11 cellular contexts compared by ENCODE assay signal in genomic region chr7:85749715-85750453, GRCh38.
A peak's percentile ranks its signal among the peaks of the same experiment; 100 is the strongest.
DNase-seq lines count a peak whose midpoint lies in the region; ATAC-seq lines count a peak whose summit lies in the region.
"Had no signal": no experiment of that assay in that cellular context is flagged by ENCODE, and none has a peak within 500 bp of the region (broad histone marks: within the 10 kb centered on the region; RNA-seq: fewer than 3 reads in every experiment).

No MANE protein-coding gene starts in this region.

- no peak overlapping the region for H3K4me2 ChIP-seq in mesenchymal stem cell (ENCODE audit: low read length, poor library complexity, severe bottlenecking)

- no peaks in the 10 kb centered on the region for H3K79me1 ChIP-seq in mesenchymal stem cell (replicated peaks; ENCODE audit: low read length, poor library complexity, severe bottlenecking)

- DNase-seq in NCI-H69 (lab: John Stamatoyannopoulos, UW): peak; percentile 6
- no peak for DNase-seq in mesenchymal stem cell
- DNase-seq in AG08395 (ENCODE audit: low spot score): no peak
- no peak for DNase-seq in left lobe of liver (ENCODE audit: low spot score)
- no peak for DNase-seq in NCI-H526 (lab: John Stamatoyannopoulos, UW)

- H2BK15ac ChIP-seq in mesenchymal stem cell (ENCODE audit: low read depth, poor library complexity, severe bottlenecking): peak overlapping the region; percentile 54

- 71% methylated on average over 12 of the region's 13 CpGs for WGBS in mesenchymal stem cell

- H2BK120ac ChIP-seq in mesenchymal stem cell (ENCODE audit: low read depth, low read length): no peak overlapping the region

- peak overlapping the region in 1 of 2 experiments; percentile 2 for H3K4ac ChIP-seq in mesenchymal stem cell (ENCODE audit: low read depth in 1 of 2, low read length in 2 of 2)

- ATAC-seq in GM19025 (IDR thresholded peaks at IDR 0.05; ENCODE audit: low read depth, unreplicated experiment): peak; percentile 21
- peak; percentile 31 for ATAC-seq in HG02798 (IDR thresholded peaks at IDR 0.05; ENCODE audit: poor library complexity, unreplicated experiment)
- ATAC-seq in HG03457 (IDR thresholded peaks at IDR 0.05; ENCODE audit: unreplicated experiment): no peak
- ATAC-seq in left lobe of liver: no peak
- ATAC-seq: Right ventricle myocardium inferior had no signal

- H3K4me3 ChIP-seq in mesenchymal stem cell (ENCODE audit: insufficient read depth in 1 of 2, low read depth in 1 of 2, low read length in 2 of 2): no peak overlapping the region
- H3K4me3 ChIP-seq: body of pancreas, mucosa of descending colon had no signal

- H3K36me3 ChIP-seq in mesenchymal stem cell (ENCODE audit: control insufficient read depth in 1 of 2, insufficient read depth in 2 of 2, low read depth in 1 of 2, low read length in 2 of 2): peaks cover 0 to 3% of the 10 kb centered on the region in 2 experiments

- H3K27ac ChIP-seq in mesenchymal stem cell (ENCODE audit: low read length, poor library complexity, severe bottlenecking): no peak overlapping the region
- H3K27ac ChIP-seq: body of pancreas had no signal

- no peak overlapping the region for H2AK5ac ChIP-seq in mesenchymal stem cell (ENCODE audit: low read length, severe bottlenecking)

- H3K27me3 ChIP-seq in mesenchymal stem cell (ENCODE audit: control insufficient read depth in 1 of 2, insufficient read depth in 1 of 2, low read length in 2 of 2): no peaks in the 10 kb centered on the region
- H3K27me3 ChIP-seq: body of pancreas had no signal

- H4K8ac ChIP-seq in mesenchymal stem cell (ENCODE audit: low read length): peak overlapping the region; percentile 30

- no peak overlapping the region for H4K91ac ChIP-seq in mesenchymal stem cell (ENCODE audit: low read length)

- no peak overlapping the region for H2BK12ac ChIP-seq in mesenchymal stem cell (ENCODE audit: low read length in 2 of 2)

- H3K23ac ChIP-seq in mesenchymal stem cell (ENCODE audit: low read length in 2 of 2): no peak overlapping the region

- H3K9me3 ChIP-seq in mesenchymal stem cell (ENCODE audit: control insufficient read depth, low read length): peaks cover 19% of the 10 kb centered on the region
- H3K9me3 ChIP-seq: body of pancreas had no signal

- no peak overlapping the region for H3K9ac ChIP-seq in mesenchymal stem cell (ENCODE audit: low read length)

- H2AFZ ChIP-seq in mesenchymal stem cell (ENCODE audit: low read depth, low read length): no peak overlapping the region

- H3K4me1 ChIP-seq in mesenchymal stem cell (ENCODE audit: control insufficient read depth, insufficient read depth, low read depth, low read length): peaks cover 2% of the 10 kb centered on the region
- H3K4me1 ChIP-seq: body of pancreas had no signal

- H3K18ac ChIP-seq in mesenchymal stem cell (ENCODE audit: low read depth in 1 of 2, low read length in 2 of 2): no peak overlapping the region

- H3K14ac ChIP-seq in mesenchymal stem cell (ENCODE audit: low read length in 2 of 2): no peak overlapping the region

- no peak overlapping the region for H2BK5ac ChIP-seq in mesenchymal stem cell (ENCODE audit: low read depth, low read length, poor library complexity, severe bottlenecking)

Comparison
In these comparisons a context has a peak if more than half of its experiments do, and no peak if none do; other contexts are left out.
1. ATAC-seq: peak in GM19025 (single experiment) and HG02798 (single experiment); none in HG03457 (single experiment) and left lobe of liver (single experiment).